In the genomic region with DNA sequence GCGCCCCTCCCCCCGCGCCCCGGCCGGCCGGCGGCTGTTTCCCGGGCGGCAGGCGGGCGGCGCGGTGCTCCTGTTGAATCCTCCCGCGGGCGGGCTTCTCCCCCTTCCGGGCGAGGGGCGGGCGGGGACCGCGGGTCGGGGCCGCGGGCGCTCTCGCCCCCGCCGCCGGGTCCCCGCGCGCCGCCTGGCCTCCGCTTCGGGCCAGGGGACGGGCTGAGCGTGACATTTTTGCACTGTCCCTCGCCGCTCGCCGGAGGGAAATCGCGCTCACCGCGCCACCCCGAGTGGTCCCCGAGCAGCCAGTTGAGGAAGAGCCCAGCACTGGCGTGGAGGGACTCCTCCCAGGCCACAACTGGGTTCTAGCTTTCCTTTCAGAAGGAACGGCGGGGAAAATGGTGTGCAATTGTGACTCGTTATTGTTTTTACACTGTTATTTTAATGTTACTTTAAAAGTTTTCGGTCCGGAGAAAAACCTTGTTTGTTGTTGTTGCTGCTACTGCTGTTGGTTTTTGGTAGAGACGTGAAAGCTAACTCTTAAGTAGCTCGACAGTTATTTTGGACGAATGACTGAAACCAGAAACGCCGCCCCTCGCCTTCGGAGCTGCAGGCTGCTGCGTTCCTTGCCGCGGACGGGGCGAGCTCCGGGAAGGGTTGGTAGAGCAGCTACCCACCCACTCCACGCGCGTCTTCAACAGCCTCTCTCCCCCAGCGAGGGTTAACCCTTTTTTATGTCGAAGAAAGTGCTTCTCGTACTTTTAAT, we compare ENCODE assay signal across 8 cellular contexts. TPM values are rescaled to one million over a fixed set of nuclear protein-coding genes. Genes with fewer than 3 reads are reported as not detected.
DNase-seq lines count a peak whose midpoint lies in the region; ATAC-seq and TF ChIP-seq lines count a peak whose summit lies in the region.

No MANE protein-coding gene starts in this region.

- in situ Hi-C loops in transverse colon (cut with MboI; ENCODE audit: low pct_ligation_motif_present in 1 of 4, low pct_unique_long_range_greater_than_20kb in 1 of 4, low sequenced_read_pairs in 3 of 4) = loop anchor here (10.0 to 25.0 kb wide), 5 partner anchors 48 to 1125 kb away; a partner anchor contains a TSS

- peak; percentile 25 for TF ChIP-seq POLR2A in transverse colon (IDR thresholded peaks at IDR 0.05)

- H3K9ac ChIP-seq in HUES48 (ENCODE audit: low read depth, low read length) (peak overlapping the region; percentile 77), parathyroid adenoma (no peak overlapping the region)

- H3K27me3 ChIP-seq in HUES48 (ENCODE audit: control insufficient read depth, insufficient read depth, low read length) (peaks cover 4% of the 10 kb centered on the region; the same call in 1 of the 2 replicates), cardiac muscle cell (no peaks in the 10 kb centered on the region), parathyroid adenoma (ENCODE audit: control insufficient read depth, insufficient read depth, low read length) (no peaks in the 10 kb centered on the region), transverse colon (no peaks in the 10 kb centered on the region)

- H3K4me3 ChIP-seq in HUES48 (ENCODE audit: low read depth, low read length) (peak overlapping the region; percentile 93), cardiac muscle cell (peak overlapping the region; percentile 88), parathyroid adenoma (ENCODE audit: low read depth, low read length) (peak overlapping the region; percentile 82), transverse colon (peak overlapping the region; percentile 74 to 84 (median 76))

- TF ChIP-seq CTCF in Calu3 (IDR thresholded peaks at IDR 0.05; ENCODE audit: unreplicated experiment) (no peak), GM20000 (IDR thresholded peaks at IDR 0.05; ENCODE audit: extremely low read depth, missing control alignments) (no peak), cardiac muscle cell (IDR thresholded peaks at IDR 0.05; ENCODE audit: low read depth, low read length) (no peak), parathyroid adenoma (IDR thresholded peaks at IDR 0.05) (no peak), transverse colon (IDR thresholded peaks at IDR 0.05) (peak in 1 of 5 experiments; percentile 3)

- H3K27ac ChIP-seq in HUES48 (ENCODE audit: low read depth, low read length) (peak overlapping the region; percentile 98), cardiac muscle cell (peak overlapping the region; percentile 90), parathyroid adenoma (peak overlapping the region; percentile 60), transverse colon (peak overlapping the region; percentile 96 to 98 (median 97))

- CTCF ChIA-PET in Calu3 (lab: Charles Lee) = interaction anchor here (0.5 to 1.5 kb wide), 4 partner anchors 53 to 627 kb away, joined by 3 to 8 read pairs (median 3); no protein-coding TSS in a partner anchor

- H3K4me2 ChIP-seq in parathyroid adenoma (ENCODE audit: low read length) = peak overlapping the region; percentile 75

- H2AFZ ChIP-seq in parathyroid adenoma = peak overlapping the region; percentile 77

- peaks cover 24% of the 10 kb centered on the region for H3K36me3 Mint-ChIP-seq in Calu3 (ENCODE audit: insufficient read depth, unreplicated experiment)
- H3K36me3 Mint-ChIP-seq in activated naive CD8-positive, alpha-beta T cell = no peaks in the 10 kb centered on the region

- intact Hi-C loops in Calu3 (cut with micrococcal nuclease; ENCODE audit: unreplicated experiment) = no loop called here
- intact Hi-C loops in transverse colon (cut with DNase I; ENCODE audit: low total_unique reads) = loop anchor here (2.0 to 10.0 kb wide), 3 partner anchors 54 to 1135 kb away; no protein-coding TSS in a partner anchor

- no TSS peak for BruUV-seq in Calu3 (replicated peaks; lab: Mats Ljungman, UMichigan)

- H3K27ac Mint-ChIP-seq in Calu3 (ENCODE audit: unreplicated experiment) = peak overlapping the region; percentile 67
- peak overlapping the region; percentile 91 for H3K27ac Mint-ChIP-seq in activated naive CD8-positive, alpha-beta T cell

- peak overlapping the region; percentile 74 for H3K4me3 Mint-ChIP-seq in Calu3 (ENCODE audit: low read depth, unreplicated experiment)
- H3K4me3 Mint-ChIP-seq in activated naive CD8-positive, alpha-beta T cell = peak overlapping the region; percentile 97

- H3K9me3 ChIP-seq in HUES48 (ENCODE audit: control insufficient read depth, insufficient read depth, low read length) (no peaks in the 10 kb centered on the region), cardiac muscle cell (ENCODE audit: low read depth) (no peaks in the 10 kb centered on the region), parathyroid adenoma (ENCODE audit: control insufficient read depth, low read length) (no peaks in the 10 kb centered on the region), transverse colon (no peaks in the 10 kb centered on the region)

- H3K36me3 ChIP-seq in HUES48 (ENCODE audit: control insufficient read depth, insufficient read depth, low read length) (no peaks in the 10 kb centered on the region), cardiac muscle cell (no peaks in the 10 kb centered on the region), parathyroid adenoma (ENCODE audit: control insufficient read depth, insufficient read depth, low read length) (no peaks in the 10 kb centered on the region), transverse colon (no peaks in the 10 kb centered on the region)

- WGBS in transverse colon (ENCODE audit: low coverage in 1 of 2), 2 donors = 0 to 1% methylated on average over 19 to 32 of the region's 73 CpGs

- H3K9me3 Mint-ChIP-seq in Calu3 (ENCODE audit: low read depth, unreplicated experiment) = no peaks in the 10 kb centered on the region
- H3K9me3 Mint-ChIP-seq in activated naive CD8-positive, alpha-beta T cell (ENCODE audit: low read depth) = no peaks in the 10 kb centered on the region

- peak; percentile 71 for ATAC-seq in SK-N-SH treated with all-trans-retinoic acid at 6 μM for 48 hours

- peaks cover 10% of the 10 kb centered on the region for H3K79me2 ChIP-seq in parathyroid adenoma

- TF ChIP-seq EP300 in transverse colon (IDR thresholded peaks at IDR 0.05; ENCODE audit: low read depth) = no peak

- H3K4me1 Mint-ChIP-seq in Calu3 (ENCODE audit: low read depth, unreplicated experiment) = peaks cover 17% of the 10 kb centered on the region
- H3K4me1 Mint-ChIP-seq in activated naive CD8-positive, alpha-beta T cell (ENCODE audit: low read depth) = peaks cover 51% of the 10 kb centered on the region

- peak; percentile 53 for DNase-seq in Calu3
- DNase-seq in GM20000 (ENCODE audit: low spot score) = peak; percentile 84
- peak; percentile 75 to 78 for DNase-seq in cardiac muscle cell (ENCODE audit: low read depth in 1 of 2, low spot score in 1 of 2)
- peak; percentile 73 for DNase-seq in transverse colon

- H3K4me1 ChIP-seq in HUES48 (ENCODE audit: control insufficient read depth, insufficient read depth, low read length) = peaks cover 23% of the 10 kb centered on the region; the same call in 1 of the 2 replicates
- peaks cover 18% of the 10 kb centered on the region for H3K4me1 ChIP-seq in cardiac muscle cell (ENCODE audit: low read depth)
- H3K4me1 ChIP-seq in parathyroid adenoma = no peaks in the 10 kb centered on the region
- peaks cover 0 to 38% (median 23%) of the 10 kb centered on the region in 4 donors for H3K4me1 ChIP-seq in transverse colon

- no peaks in the 10 kb centered on the region for H3K27me3 Mint-ChIP-seq in Calu3 (ENCODE audit: unreplicated experiment)
- H3K27me3 Mint-ChIP-seq in activated naive CD8-positive, alpha-beta T cell = no peaks in the 10 kb centered on the region

TF ChIP-seq in SK-N-SH treated with all-trans-retinoic acid at 6 μM for 48 hours, 23 proteins besides CTCF, POLR2A, EP300 and RAD21 (continues in another document):
- TF ChIP-seq TOX (CRISPR knock-in tag; IDR thresholded peaks at IDR 0.05; ENCODE audit: borderline replicate concordance) (no peak), OSR1 (CRISPR knock-in tag; IDR thresholded peaks at IDR 0.05) (no peak), ZFP3 (CRISPR knock-in tag; IDR thresholded peaks at IDR 0.05) (no peak), ZNF8 (CRISPR knock-in tag; IDR thresholded peaks at IDR 0.05) (no peak), RARB (CRISPR knock-in tag; IDR thresholded peaks at IDR 0.05) (no peak), ZFP30 (CRISPR knock-in tag; IDR thresholded peaks at IDR 0.05) (no peak), ZC3H10 (CRISPR knock-in tag; IDR thresholded peaks at IDR 0.05) (no peak), CSDC2 (CRISPR knock-in tag; IDR thresholded peaks at IDR 0.05) (no peak), ARNTL (CRISPR knock-in tag; IDR thresholded peaks at IDR 0.05; ENCODE audit: borderline replicate concordance, low read depth) (no peak)
- TF ChIP-seq, protein P1, sequence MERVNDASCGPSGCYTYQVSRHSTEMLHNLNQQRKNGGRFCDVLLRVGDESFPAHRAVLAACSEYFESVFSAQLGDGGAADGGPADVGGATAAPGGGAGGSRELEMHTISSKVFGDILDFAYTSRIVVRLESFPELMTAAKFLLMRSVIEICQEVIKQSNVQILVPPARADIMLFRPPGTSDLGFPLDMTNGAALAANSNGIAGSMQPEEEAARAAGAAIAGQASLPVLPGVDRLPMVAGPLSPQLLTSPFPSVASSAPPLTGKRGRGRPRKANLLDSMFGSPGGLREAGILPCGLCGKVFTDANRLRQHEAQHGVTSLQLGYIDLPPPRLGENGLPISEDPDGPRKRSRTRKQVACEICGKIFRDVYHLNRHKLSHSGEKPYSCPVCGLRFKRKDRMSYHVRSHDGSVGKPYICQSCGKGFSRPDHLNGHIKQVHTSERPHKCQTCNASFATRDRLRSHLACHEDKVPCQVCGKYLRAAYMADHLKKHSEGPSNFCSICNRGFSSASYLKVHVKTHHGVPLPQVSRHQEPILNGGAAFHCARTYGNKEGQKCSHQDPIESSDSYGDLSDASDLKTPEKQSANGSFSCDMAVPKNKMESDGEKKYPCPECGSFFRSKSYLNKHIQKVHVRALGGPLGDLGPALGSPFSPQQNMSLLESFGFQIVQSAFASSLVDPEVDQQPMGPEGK (CRISPR knock-in tag; IDR thresholded peaks at IDR 0.05; ENCODE audit: borderline replicate concordance) = no peak

RNA-seq across cellular contexts. Expression of a gene that starts 0.9 kb away (rescaled TPM):
- 28.8 and 33.9 TPM in 2 replicates for total RNA-seq in Calu3 (2022)
- 17.9 and 26.2 TPM in 2 replicates for total RNA-seq in cardiac muscle cell
- polyA plus RNA-seq in cardiac muscle cell = 18.4 and 27.3 TPM in 2 replicates
- 10 to 100 TPM in 3 of 4 donors, 1 to 10 TPM in 1; 10.0 to 91.3 (median 32.1) TPM for total RNA-seq in transverse colon

RNA-seq across cellular contexts. Expression of a gene that starts 48.6 kb away (rescaled TPM):
- total RNA-seq in Calu3 (2022) = 85.2 and 89.7 TPM in 2 replicates
- 34.6 and 137 TPM in 2 replicates for total RNA-seq in cardiac muscle cell
- 96.8 and 136 TPM in 2 replicates for polyA plus RNA-seq in cardiac muscle cell
- 100 to 1,000 TPM in 2 of 4 donors, 10 to 100 TPM in 2; 64.0 to 231 (median 123) TPM for total RNA-seq in transverse colon

Comparison
In these comparisons a context has a peak if more than half of its experiments do, and no peak if none do; other contexts are left out.
1. Peak in every context shown above with its lines: DNase-seq, ATAC-seq, H3K4me3 ChIP-seq and H3K27ac ChIP-seq.